Comparison of ENCODE assay signal across 8 cellular contexts in genomic region chr1:16078925-16079656, GRCh38. TPM values are rescaled to one million over a fixed set of nuclear protein-coding genes. Genes with fewer than 3 reads are reported as not detected.
A peak's percentile ranks its signal among the peaks of the same experiment; 100 is the strongest.
DNase-seq lines count a peak whose midpoint lies in the region; ATAC-seq and TF ChIP-seq lines count a peak whose summit lies in the region.

No MANE protein-coding gene starts in this region.

- H3K27ac Mint-ChIP-seq in CD8-positive, alpha-beta memory T cell, result peak overlapping the region; percentile 76 to 94 (median 88)

- H3K4me3 Mint-ChIP-seq in CD8-positive, alpha-beta memory T cell, result peak overlapping the region; percentile 75 to 89 (median 82)

- H3K4me1 ChIP-seq in CD8-positive, alpha-beta memory T cell (ENCODE audit: insufficient read depth, low read length), result peaks cover 14% of the 10 kb centered on the region

- CTCF ChIA-PET in CD8-positive, alpha-beta memory T cell (lab: Charles Lee), result interaction anchor here (0.6 to 7.9 kb wide), 34 partner anchors 9 to 285 kb away, joined by 3 to 196 read pairs (median 4); partner anchors contain the start of genes CPLANE2, EPHA2 and FBXO42

- H3K9me3 ChIP-seq in CD8-positive, alpha-beta memory T cell (ENCODE audit: low read length), result no peaks in the 10 kb centered on the region

- no peak for ATAC-seq in HG03439 (IDR thresholded peaks at IDR 0.05; ENCODE audit: unreplicated experiment)

- TF ChIP-seq CTCF in WI38 (IDR thresholded peaks at IDR 0.05; ENCODE audit: low read depth, low read length), result peak; percentile 90

- no peaks in the 10 kb centered on the region for H3K36me3 Mint-ChIP-seq in CD8-positive, alpha-beta memory T cell

- POLR2A ChIA-PET in CD8-positive, alpha-beta memory T cell (lab: Charles Lee), result interaction anchor here (0.9 kb wide), 2 partner anchors 108 to 110 kb away, joined by 4 read pairs; no protein-coding TSS in a partner anchor

- no peaks in the 10 kb centered on the region for H3K9me3 Mint-ChIP-seq in CD8-positive, alpha-beta memory T cell

- peaks cover 11 to 17% (median 15%) of the 10 kb centered on the region in 3 donors for H3K4me1 Mint-ChIP-seq in CD8-positive, alpha-beta memory T cell

- no peak overlapping the region for H3K27ac ChIP-seq in CD8-positive, alpha-beta memory T cell (ENCODE audit: low read depth, low read length)

- H3K4me3 ChIP-seq in CD8-positive, alpha-beta memory T cell (ENCODE audit: low read length), result peak overlapping the region; percentile 35
- no peak overlapping the region for H3K4me3 ChIP-seq in WI38 (ENCODE audit: low read depth, low read length)

- no peaks in the 10 kb centered on the region for H3K36me3 ChIP-seq in CD8-positive, alpha-beta memory T cell (ENCODE audit: insufficient read depth, low read length)

- peaks cover 3 to 9% of the 10 kb centered on the region in 2 donors for H3K27me3 Mint-ChIP-seq in CD8-positive, alpha-beta memory T cell

- peak; percentile 63 to 81 (median 70) for DNase-seq in CD8-positive, alpha-beta memory T cell
- DNase-seq in HCEC 1CT (peak; percentile 71), NCI-H2196 treated with DMSO at 0.1 percent for 48 hours (lab: John Stamatoyannopoulos, UW; ENCODE audit: unreplicated experiment) (peak; percentile 73), brain pericyte (ENCODE audit: low read depth, low spot score) (peak; percentile 44), inferior parietal cortex (ENCODE audit: extremely low spot score) (peak; percentile 74)
- DNase-seq in stimulated activated CD4-positive, alpha-beta T cell treated with anti-CD3 and anti-CD28 coated beads, Interleukin-15, amount 100 ng/mL, for 1 hour (ENCODE audit: low read depth in 1 of 2, low spot score in 1 of 2), result peak; percentile 40 to 57

- H3K27me3 ChIP-seq in CD8-positive, alpha-beta memory T cell (ENCODE audit: insufficient read depth, low read length, poor library complexity, severe bottlenecking), result peaks cover 3% of the 10 kb centered on the region

RNA-seq across cellular contexts. Expression of gene FAM131C, which starts 5.6 kb away (rescaled TPM):
- total RNA-seq in CD8-positive, alpha-beta memory T cell, result under 1 TPM; 0.62 to 0.66 TPM
- not detected for polyA plus RNA-seq in CD8-positive, alpha-beta memory T cell

RNA-seq across cellular contexts. Expression of gene CLCNKB, which starts 35.5 kb away (rescaled TPM):
- total RNA-seq in CD8-positive, alpha-beta memory T cell, result not detected
- not detected for polyA plus RNA-seq in CD8-positive, alpha-beta memory T cell

RNA-seq across cellular contexts. Expression of gene CLCNKA, which starts 57.3 kb away (rescaled TPM):
- not detected for total RNA-seq in CD8-positive, alpha-beta memory T cell
- not detected for polyA plus RNA-seq in CD8-positive, alpha-beta memory T cell
